ENCODE assay signal across 13 cellular contexts in genomic region chr13:27448308-27448707, GRCh38. TPM values are rescaled to one million over a fixed set of nuclear protein-coding genes. Genes with fewer than 3 reads are reported as not detected.
A peak's percentile ranks its signal among the peaks of the same experiment; 100 is the strongest.
DNase-seq lines count a peak whose midpoint lies in the region; ATAC-seq lines count a peak whose summit lies in the region.
"Had no signal": no experiment of that assay in that cellular context is flagged by ENCODE, and none has a peak within 500 bp of the region (broad histone marks: within the 10 kb centered on the region; RNA-seq: fewer than 3 reads in every experiment).

No MANE protein-coding gene starts in this region.

- WGBS in thymus: 96% methylated on average over 4 of the region's 4 CpGs

- no peaks in the 10 kb centered on the region for H3K9me3 Mint-ChIP-seq in activated naive CD4-positive, alpha-beta T cell treated with anti-CD3 and anti-CD28 coated beads, Interleukin-2, amount 50 U/mL, for 24 hours
- H3K9me3 Mint-ChIP-seq in activated T-helper 1 cell treated with anti-CD3 and anti-CD28 coated beads, Interleukin-12 subunit alpha, Interleukin-12 subunit beta, Interleukin-2, Interleukin-4 antibody, amounts not matched to agents 30 ng/mL and 10 ng/mL and 1 ng/mL, durations not matched to agents 14 hours and 24 hours and 36 hours: no peaks in the 10 kb centered on the region
- no peaks in the 10 kb centered on the region for H3K9me3 Mint-ChIP-seq in immature natural killer cell

- peaks cover 4% of the 10 kb centered on the region for H3K36me3 Mint-ChIP-seq in activated naive CD4-positive, alpha-beta T cell treated with anti-CD3 and anti-CD28 coated beads, Interleukin-2, amount 50 U/mL, for 24 hours
- H3K36me3 Mint-ChIP-seq in activated T-helper 1 cell treated with anti-CD3 and anti-CD28 coated beads, Interleukin-12 subunit alpha, Interleukin-12 subunit beta, Interleukin-2, Interleukin-4 antibody, amounts not matched to agents 30 ng/mL and 10 ng/mL and 1 ng/mL, durations not matched to agents 14 hours and 24 hours and 36 hours (ENCODE audit: low read depth): peaks cover 15% of the 10 kb centered on the region
- H3K36me3 Mint-ChIP-seq in immature natural killer cell: no peaks in the 10 kb centered on the region

- ATAC-seq in sciatic nerve: no peak

- H3K4me3 ChIP-seq in thymus (ENCODE audit: low read length): no peak overlapping the region

- peaks cover 56% of the 10 kb centered on the region for H3K4me1 Mint-ChIP-seq in activated naive CD4-positive, alpha-beta T cell treated with anti-CD3 and anti-CD28 coated beads, Interleukin-2, amount 50 U/mL, for 24 hours
- H3K4me1 Mint-ChIP-seq in activated T-helper 1 cell treated with anti-CD3 and anti-CD28 coated beads, Interleukin-12 subunit alpha, Interleukin-12 subunit beta, Interleukin-2, Interleukin-4 antibody, amounts not matched to agents 30 ng/mL and 10 ng/mL and 1 ng/mL, durations not matched to agents 14 hours and 24 hours and 36 hours (ENCODE audit: low read depth): peaks cover 63% of the 10 kb centered on the region
- peaks cover 39 to 69% of the 10 kb centered on the region in 2 donors for H3K4me1 Mint-ChIP-seq in immature natural killer cell

- H3K27ac Mint-ChIP-seq in activated naive CD4-positive, alpha-beta T cell treated with anti-CD3 and anti-CD28 coated beads, Interleukin-2, amount 50 U/mL, for 24 hours: peak overlapping the region; percentile 69
- H3K27ac Mint-ChIP-seq in activated T-helper 1 cell treated with anti-CD3 and anti-CD28 coated beads, Interleukin-12 subunit alpha, Interleukin-12 subunit beta, Interleukin-2, Interleukin-4 antibody, amounts not matched to agents 30 ng/mL and 10 ng/mL and 1 ng/mL, durations not matched to agents 14 hours and 24 hours and 36 hours: peak overlapping the region; percentile 37
- H3K27ac Mint-ChIP-seq in immature natural killer cell: peak overlapping the region; percentile 25 to 99 (median 82)

- peak overlapping the region; percentile 64 for H3K27ac ChIP-seq in thymus (ENCODE audit: low read depth)

- peak overlapping the region; percentile 57 for H3K4me3 Mint-ChIP-seq in activated naive CD4-positive, alpha-beta T cell treated with anti-CD3 and anti-CD28 coated beads, Interleukin-2, amount 50 U/mL, for 24 hours
- peak overlapping the region; percentile 91 for H3K4me3 Mint-ChIP-seq in activated T-helper 1 cell treated with anti-CD3 and anti-CD28 coated beads, Interleukin-12 subunit alpha, Interleukin-12 subunit beta, Interleukin-2, Interleukin-4 antibody, amounts not matched to agents 30 ng/mL and 10 ng/mL and 1 ng/mL, durations not matched to agents 14 hours and 24 hours and 36 hours
- H3K4me3 Mint-ChIP-seq in immature natural killer cell: peak overlapping the region in 4 of 5 donors; percentile 56 to 97 (median 91)

- H3K27me3 Mint-ChIP-seq in activated naive CD4-positive, alpha-beta T cell treated with anti-CD3 and anti-CD28 coated beads, Interleukin-2, amount 50 U/mL, for 24 hours: no peaks in the 10 kb centered on the region
- H3K27me3 Mint-ChIP-seq in activated T-helper 1 cell treated with anti-CD3 and anti-CD28 coated beads, Interleukin-12 subunit alpha, Interleukin-12 subunit beta, Interleukin-2, Interleukin-4 antibody, amounts not matched to agents 30 ng/mL and 10 ng/mL and 1 ng/mL, durations not matched to agents 14 hours and 24 hours and 36 hours (ENCODE audit: insufficient read depth): no peaks in the 10 kb centered on the region
- peaks cover 12 to 18% (median 12%) of the 10 kb centered on the region in 3 donors for H3K27me3 Mint-ChIP-seq in immature natural killer cell (ENCODE audit: low read depth in 3 of 3)

- H3K9me3 ChIP-seq in thymus (ENCODE audit: control insufficient read depth): no peaks in the 10 kb centered on the region
- H3K9me3 ChIP-seq: adrenal gland had no signal

- H3K36me3 ChIP-seq in thymus (ENCODE audit: control insufficient read depth, insufficient read depth): no peaks in the 10 kb centered on the region
- H3K36me3 ChIP-seq: adrenal gland had no signal

- peaks cover 31% of the 10 kb centered on the region for H3K4me1 ChIP-seq in thymus (ENCODE audit: control insufficient read depth, insufficient read depth, low read length)

- H3K27me3 ChIP-seq in thymus (ENCODE audit: control insufficient read depth, insufficient read depth): no peaks in the 10 kb centered on the region
- H3K27me3 ChIP-seq: adrenal gland had no signal

- intact Hi-C loops in activated T-helper 1 cell treated with anti-CD3 and anti-CD28 coated beads, Interleukin-12 subunit alpha, Interleukin-12 subunit beta, Interleukin-2, Interleukin-4 antibody, amounts not matched to agents 30 ng/mL and 10 ng/mL and 1 ng/mL, durations not matched to agents 14 hours and 24 hours and 36 hours (cut with micrococcal nuclease): loop anchor here (10.0 kb wide), 1 partner anchor 1206 kb away; the partner anchor contains the start of gene POMP
- intact Hi-C loops in sciatic nerve (cut with DNase I): loop anchor here (10.0 kb wide), 1 partner anchor 64 kb away; no protein-coding TSS in a partner anchor

- DNase-seq in activated naive CD4-positive, alpha-beta T cell treated with anti-CD3 and anti-CD28 coated beads, Interleukin-2, amount 50 U/mL, for 16 hours: no peak
- DNase-seq in activated T-helper 1 cell treated with anti-CD3 and anti-CD28 coated beads, Interleukin-12 subunit alpha, Interleukin-12 subunit beta, Interleukin-2, Interleukin-4 antibody, amounts not matched to agents 30 ng/mL and 10 ng/mL and 1 ng/mL, durations not matched to agents 14 hours and 24 hours and 36 hours (ENCODE audit: low spot score): no peak
- DNase-seq in immature natural killer cell (no peak), sciatic nerve (ENCODE audit: low spot score) (no peak), NCI-H69 (lab: John Stamatoyannopoulos, UW) (no peak), cerebellum (ENCODE audit: low spot score) (no peak)
- DNase-seq: adrenal gland; GOT3; NCI-H2081 treated with DMSO at 0.1 percent for 48 hours; stimulated activated naive CD4-positive, alpha-beta T cell; WERI-Rb-1 had no signal

RNA-seq across cellular contexts. Expression of gene MTIF3, which starts 2.1 kb away (rescaled TPM):
- total RNA-seq in activated T-helper 1 cell treated with anti-CD3 and anti-CD28 coated beads, Interleukin-12 subunit alpha, Interleukin-12 subunit beta, Interleukin-2, Interleukin-4 antibody, amounts not matched to agents 30 ng/mL and 10 ng/mL and 1 ng/mL, durations not matched to agents 14 hours and 24 hours and 36 hours: 30.4 and 36.0 TPM in 2 replicates
- polyA plus RNA-seq in immature natural killer cell (10 to 100 TPM; 55.0 to 77.7 (median 67.1) TPM), thymus (134 TPM)
- total RNA-seq in sciatic nerve (45.5 TPM), cerebellum (29.9 TPM)

RNA-seq across cellular contexts. Expression of gene GTF3A, which starts 23.9 kb away (rescaled TPM):
- 255 and 264 TPM in 2 replicates for total RNA-seq in activated T-helper 1 cell treated with anti-CD3 and anti-CD28 coated beads, Interleukin-12 subunit alpha, Interleukin-12 subunit beta, Interleukin-2, Interleukin-4 antibody, amounts not matched to agents 30 ng/mL and 10 ng/mL and 1 ng/mL, durations not matched to agents 14 hours and 24 hours and 36 hours
- polyA plus RNA-seq in immature natural killer cell (100 to 1,000 TPM; 483 to 645 (median 583) TPM), thymus (293 TPM)
- total RNA-seq in sciatic nerve (52.2 TPM), cerebellum (52.4 TPM)
